ENCODE assay signal across 1 cellular context in the genomic region with DNA sequence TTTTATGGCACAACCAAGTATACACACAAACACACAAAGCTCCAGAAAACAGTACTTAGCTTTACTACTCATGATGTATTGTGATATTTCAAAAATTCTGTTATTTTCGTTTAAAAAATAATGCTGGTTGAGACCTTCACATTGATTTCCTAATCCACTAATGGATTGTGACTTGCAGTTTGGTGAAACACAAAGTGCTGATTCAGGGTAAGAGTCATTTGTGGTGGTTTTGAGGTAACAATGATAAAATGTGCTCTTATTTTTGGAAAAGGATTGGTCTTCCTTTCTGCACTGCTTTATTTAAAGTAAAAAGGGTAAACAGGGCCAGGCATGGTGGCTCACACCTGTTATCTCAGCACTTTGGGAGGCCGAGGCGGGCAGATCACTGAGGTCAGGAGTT.
TF ChIP-seq lines count a peak whose summit lies in the region.

No MANE protein-coding gene starts in this region.

TF ChIP-seq in neural cell, 6 proteins besides CTCF, POLR2A, EP300 and RAD21 (continued from another document):
- TF ChIP-seq EZH2 (IDR thresholded peaks at IDR 0.05; ENCODE audit: borderline replicate concordance, insufficient read depth, low read length, poor library complexity, severe bottlenecking) = no peak
- TF ChIP-seq, protein P1, sequence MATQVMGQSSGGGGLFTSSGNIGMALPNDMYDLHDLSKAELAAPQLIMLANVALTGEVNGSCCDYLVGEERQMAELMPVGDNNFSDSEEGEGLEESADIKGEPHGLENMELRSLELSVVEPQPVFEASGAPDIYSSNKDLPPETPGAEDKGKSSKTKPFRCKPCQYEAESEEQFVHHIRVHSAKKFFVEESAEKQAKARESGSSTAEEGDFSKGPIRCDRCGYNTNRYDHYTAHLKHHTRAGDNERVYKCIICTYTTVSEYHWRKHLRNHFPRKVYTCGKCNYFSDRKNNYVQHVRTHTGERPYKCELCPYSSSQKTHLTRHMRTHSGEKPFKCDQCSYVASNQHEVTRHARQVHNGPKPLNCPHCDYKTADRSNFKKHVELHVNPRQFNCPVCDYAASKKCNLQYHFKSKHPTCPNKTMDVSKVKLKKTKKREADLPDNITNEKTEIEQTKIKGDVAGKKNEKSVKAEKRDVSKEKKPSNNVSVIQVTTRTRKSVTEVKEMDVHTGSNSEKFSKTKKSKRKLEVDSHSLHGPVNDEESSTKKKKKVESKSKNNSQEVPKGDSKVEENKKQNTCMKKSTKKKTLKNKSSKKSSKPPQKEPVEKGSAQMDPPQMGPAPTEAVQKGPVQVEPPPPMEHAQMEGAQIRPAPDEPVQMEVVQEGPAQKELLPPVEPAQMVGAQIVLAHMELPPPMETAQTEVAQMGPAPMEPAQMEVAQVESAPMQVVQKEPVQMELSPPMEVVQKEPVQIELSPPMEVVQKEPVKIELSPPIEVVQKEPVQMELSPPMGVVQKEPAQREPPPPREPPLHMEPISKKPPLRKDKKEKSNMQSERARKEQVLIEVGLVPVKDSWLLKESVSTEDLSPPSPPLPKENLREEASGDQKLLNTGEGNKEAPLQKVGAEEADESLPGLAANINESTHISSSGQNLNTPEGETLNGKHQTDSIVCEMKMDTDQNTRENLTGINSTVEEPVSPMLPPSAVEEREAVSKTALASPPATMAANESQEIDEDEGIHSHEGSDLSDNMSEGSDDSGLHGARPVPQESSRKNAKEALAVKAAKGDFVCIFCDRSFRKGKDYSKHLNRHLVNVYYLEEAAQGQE (IDR thresholded peaks at IDR 0.05; ENCODE audit: borderline replicate concordance) = no peak
